Comparison of ENCODE assay signal across 21 cellular contexts in genomic region chr19:16851031-16851712, GRCh38. TPM values are rescaled to one million over a fixed set of nuclear protein-coding genes. Genes with fewer than 3 reads are reported as not detected.
A peak's percentile ranks its signal among the peaks of the same experiment; 100 is the strongest.
DNase-seq lines count a peak whose midpoint lies in the region; FAIRE-seq and TF ChIP-seq lines count a peak whose summit lies in the region.
"Had no signal": no experiment of that assay in that cellular context is flagged by ENCODE, and none has a peak within 500 bp of the region (broad histone marks: within the 10 kb centered on the region; RNA-seq: fewer than 3 reads in every experiment).

No MANE protein-coding gene starts in this region.

- no peak for DNase-seq in activated T-cell treated with anti-CD3 and anti-CD28 coated beads, Interleukin-2, amount 50 U/mL, for 24 hours
- DNase-seq in activated T-cell treated with anti-CD3 and anti-CD28 coated beads, Interleukin-2, amount 50 U/mL, for 1 hour = no peak
- DNase-seq in RCC 7860 (ENCODE audit: low spot score) (peak; percentile 75), endothelial cell (ENCODE audit: low spot score) (no peak), nucleus accumbens (lab: John Stamatoyannopoulos, UW) (no peak), NCI-H2107 (lab: John Stamatoyannopoulos, UW) (no peak), T-helper 1 cell (no peak), pons (ENCODE audit: low spot score) (no peak)
- DNase-seq: activated CD4-positive, alpha-beta T cell treated with anti-CD3 and anti-CD28 coated beads for 48 hours; hippocampal formation; Karpas-422; NCI-H1105; NCI-H526 treated with DMSO at 0.1 percent for 48 hours; retina had no signal

- H3K4me3 Mint-ChIP-seq in activated T-cell treated with anti-CD3 and anti-CD28 coated beads, Interleukin-2, amount 50 U/mL, for 24 hours = no peak overlapping the region
- H3K4me3 Mint-ChIP-seq in endothelial cell (ENCODE audit: unreplicated experiment) = peak overlapping the region; percentile 59
- H3K4me3 Mint-ChIP-seq: dendritic cell treated with granulocyte-macrophage colony-stimulating factor and Interleukin-4, amounts not matched to agents 40 ng/mL and 50 ng/mL, for 4 days had no signal

- TF ChIP-seq CTCF in endothelial cell (IDR thresholded peaks at IDR 0.05; ENCODE audit: unreplicated experiment) = no peak

- H3K9me3 Mint-ChIP-seq in activated T-cell treated with anti-CD3 and anti-CD28 coated beads, Interleukin-2, amount 50 U/mL, for 24 hours = no peaks in the 10 kb centered on the region
- no peaks in the 10 kb centered on the region for H3K9me3 Mint-ChIP-seq in endothelial cell (ENCODE audit: unreplicated experiment)
- H3K9me3 Mint-ChIP-seq: activated T-helper 2 cell treated with anti-CD3 and anti-CD28 coated beads, Interferon-gamma antibody, Interleukin-2, Interleukin-4, amounts not matched to agents 10 μg/mL and 5 μg/mL and 100 μg/mL, durations not matched to agents 14 hours and 24 hours and 36 hours; dendritic cell treated with granulocyte-macrophage colony-stimulating factor and Interleukin-4, amounts not matched to agents 40 ng/mL and 50 ng/mL, for 4 days had no signal

- H3K27ac Mint-ChIP-seq in activated T-cell treated with anti-CD3 and anti-CD28 coated beads, Interleukin-2, amount 50 U/mL, for 24 hours = peak overlapping the region; percentile 50
- no peak overlapping the region for H3K27ac Mint-ChIP-seq in endothelial cell (ENCODE audit: unreplicated experiment)
- H3K27ac Mint-ChIP-seq: activated T-helper 2 cell treated with anti-CD3 and anti-CD28 coated beads, Interferon-gamma antibody, Interleukin-2, Interleukin-4, amounts not matched to agents 10 μg/mL and 5 μg/mL and 100 μg/mL, durations not matched to agents 14 hours and 24 hours and 36 hours; dendritic cell treated with granulocyte-macrophage colony-stimulating factor and Interleukin-4, amounts not matched to agents 40 ng/mL and 50 ng/mL, for 4 days had no signal

- no peaks in the 10 kb centered on the region for H3K4me1 Mint-ChIP-seq in activated T-cell treated with anti-CD3 and anti-CD28 coated beads, Interleukin-2, amount 50 U/mL, for 24 hours (ENCODE audit: low read depth)
- H3K4me1 Mint-ChIP-seq in endothelial cell (ENCODE audit: unreplicated experiment) = no peaks in the 10 kb centered on the region

- FAIRE-seq in RCC 7860 (lab: Jason Lieb, UNC) = peak; percentile 59
- FAIRE-seq: bronchial epithelial cell, D721Med, endothelial cell of umbilical vein, G401.6, islet of Langerhans had no signal

- no peaks in the 10 kb centered on the region for H3K27me3 Mint-ChIP-seq in activated T-cell treated with anti-CD3 and anti-CD28 coated beads, Interleukin-2, amount 50 U/mL, for 24 hours
- peaks cover 8% of the 10 kb centered on the region for H3K27me3 Mint-ChIP-seq in endothelial cell (ENCODE audit: unreplicated experiment)
- H3K27me3 Mint-ChIP-seq: dendritic cell treated with granulocyte-macrophage colony-stimulating factor and Interleukin-4, amounts not matched to agents 40 ng/mL and 50 ng/mL, for 4 days had no signal

- H3K36me3 Mint-ChIP-seq in activated T-cell treated with anti-CD3 and anti-CD28 coated beads, Interleukin-2, amount 50 U/mL, for 24 hours (ENCODE audit: low read depth) = peaks cover 91% of the 10 kb centered on the region
- H3K36me3 Mint-ChIP-seq in endothelial cell (ENCODE audit: low read depth, unreplicated experiment) = peaks cover 43% of the 10 kb centered on the region

RNA-seq across cellular contexts. Expression of gene SIN3B, which starts 22.0 kb away (rescaled TPM):
- 84.8 TPM for total RNA-seq in endothelial cell (ENCODE audit: unreplicated experiment)

RNA-seq across cellular contexts. Expression of gene F2RL3, which starts 37.6 kb away (rescaled TPM):
- total RNA-seq in endothelial cell (ENCODE audit: unreplicated experiment) = 0.92 TPM
- total RNA-seq: activated T-helper 2 cell treated with anti-CD3 and anti-CD28 coated beads, Interferon-gamma antibody, Interleukin-2, Interleukin-4, amounts not matched to agents 10 μg/mL and 5 μg/mL and 100 μg/mL, durations not matched to agents 14 hours and 24 hours and 36 hours; bronchial epithelial cell had no signal
